In genomic region chr11:67374571-67375276, GRCh38 we compare ENCODE assay signal across 1 cellular context.
TF ChIP-seq lines count a peak whose summit lies in the region.

No MANE protein-coding gene starts in this region.

TF ChIP-seq in A549, 52 proteins besides CTCF, POLR2A, EP300 and RAD21 (continued from another document):
- 0 out of 2 replicates have a peak, but pooled peaks have one; percentile 4 for TF ChIP-seq MAX (IDR thresholded peaks at IDR 0.05)
- no peak; the same call in 1 of the 2 replicates for TF ChIP-seq E2F6 (IDR thresholded peaks at IDR 0.05; ENCODE audit: borderline replicate concordance, low read depth)
- peak; percentile 93 for TF ChIP-seq HOXA7 (CRISPR knock-in tag; IDR thresholded peaks at IDR 0.05)
- TF ChIP-seq HOXB5 (CRISPR knock-in tag; IDR thresholded peaks at IDR 0.05) = 0 out of 2 replicates have a peak, but pooled peaks have one; percentile 27
- no peak for TF ChIP-seq FOXS1 (CRISPR knock-in tag; IDR thresholded peaks at IDR 0.05)
- TF ChIP-seq RCOR1 (IDR thresholded peaks at IDR 0.05; ENCODE audit: low read depth, low read length) = no peak
- TF ChIP-seq KDM5A (IDR thresholded peaks at IDR 0.05) = no peak
- no peak for TF ChIP-seq NR3C1 (IDR thresholded peaks at IDR 0.05)
- peak; percentile 61; the same call in 1 of the 2 replicates for TF ChIP-seq HMGXB4 (CRISPR knock-in tag; IDR thresholded peaks at IDR 0.05; ENCODE audit: borderline replicate concordance)
- peak; percentile 93 for TF ChIP-seq FOSB (CRISPR knock-in tag; IDR thresholded peaks at IDR 0.05)
- no peak for TF ChIP-seq POLR2AphosphoS2 (conservative IDR thresholded peaks at IDR 0.05; ENCODE audit: low read length)
- no peak for TF ChIP-seq REST (IDR thresholded peaks at IDR 0.05)
- no peak for TF ChIP-seq JUNB (IDR thresholded peaks at IDR 0.05)
- TF ChIP-seq CHD4 (IDR thresholded peaks at IDR 0.05; ENCODE audit: borderline replicate concordance) = no peak
- no peak for TF ChIP-seq RFX5 (IDR thresholded peaks at IDR 0.05)
- no peak for TF ChIP-seq EHMT2 (IDR thresholded peaks at IDR 0.05; ENCODE audit: low read depth)
- TF ChIP-seq NPAS2 (CRISPR knock-in tag; IDR thresholded peaks at IDR 0.05; ENCODE audit: borderline replicate concordance) = no peak
- TF ChIP-seq USF2 (IDR thresholded peaks at IDR 0.05) = peak; percentile 7; the same call in 1 of the 2 replicates
- peak; percentile 13 for TF ChIP-seq CHD2 (IDR thresholded peaks at IDR 0.05; ENCODE audit: low read length, partially characterized antibody)
- TF ChIP-seq BHLHE40 (IDR thresholded peaks at IDR 0.05; ENCODE audit: low read depth, low read length) = no peak
- no peak for TF ChIP-seq CEBPB (IDR thresholded peaks at IDR 0.05)
